ENCODE assay signal across 10 cellular contexts in the genomic region with DNA sequence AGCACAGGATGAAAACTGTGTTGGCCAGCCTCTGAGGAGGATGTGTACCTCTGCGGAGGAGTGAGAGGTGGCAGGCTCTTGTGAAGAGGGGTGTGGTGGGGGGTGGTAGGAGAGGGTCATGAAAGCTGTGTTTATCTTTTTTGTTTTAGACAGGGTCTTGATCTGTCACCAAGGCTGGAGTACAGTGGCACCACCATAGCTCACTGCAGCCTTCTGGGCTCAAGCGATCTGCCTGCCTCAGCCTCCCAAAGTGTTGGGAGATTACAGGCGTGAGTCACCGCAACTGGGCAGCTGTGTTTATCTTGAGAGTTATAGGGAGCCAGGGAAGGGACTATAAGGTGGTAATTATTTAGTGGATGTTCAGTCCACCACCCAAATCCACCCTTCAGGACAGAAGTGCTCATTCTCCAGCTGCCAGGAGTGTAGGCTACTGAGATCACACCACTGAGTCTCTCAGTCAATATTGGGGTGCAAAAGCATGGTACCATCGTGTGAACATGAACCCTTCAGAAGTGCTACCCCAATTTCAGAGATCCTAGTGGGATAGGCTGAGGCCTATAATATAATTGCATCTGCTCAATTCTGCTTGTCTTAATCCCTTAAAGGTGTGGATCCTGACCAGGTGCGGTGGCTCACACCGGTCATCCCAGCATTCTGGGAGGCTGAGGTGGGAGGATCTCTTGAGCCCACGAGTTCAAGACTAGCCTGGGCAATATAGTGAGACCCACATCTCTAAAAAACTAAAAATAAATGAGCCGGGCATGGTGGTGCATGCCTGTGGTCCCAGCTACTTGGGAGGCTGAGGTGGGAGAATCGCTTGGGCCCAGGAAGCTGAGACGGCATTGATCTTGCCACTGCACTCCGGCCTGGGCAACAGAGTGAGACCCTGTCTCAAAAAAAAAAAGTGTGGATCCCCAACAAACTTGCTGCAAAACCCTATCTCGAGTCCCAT. TPM values are rescaled to one million over a fixed set of nuclear protein-coding genes. Genes with fewer than 3 reads are reported as not detected.
A peak's percentile ranks its signal among the peaks of the same experiment; 100 is the strongest.
DNase-seq lines count a peak whose midpoint lies in the region; ATAC-seq and TF ChIP-seq lines count a peak whose summit lies in the region.
"Had no signal": no experiment of that assay in that cellular context is flagged by ENCODE, and none has a peak within 500 bp of the region (broad histone marks: within the 10 kb centered on the region; RNA-seq: fewer than 3 reads in every experiment).

No MANE protein-coding gene starts in this region.

- H3K4me3 ChIP-seq in AG04450 (ENCODE audit: low read depth, low read length), result no peak overlapping the region
- H3K4me3 ChIP-seq in tibial nerve, result no peak overlapping the region
- H3K4me3 ChIP-seq in aorta (ENCODE audit: low read length in 2 of 2), result no peak overlapping the region

- ATAC-seq in T-helper 17 cell (no peak), HG02623 (IDR thresholded peaks at IDR 0.05; ENCODE audit: unreplicated experiment) (no peak), aorta (ENCODE audit: low FRiP score) (no peak)

- no peak for TF ChIP-seq EP300 in tibial nerve (IDR thresholded peaks at IDR 0.05)

- TF ChIP-seq POLR2A in tibial nerve (IDR thresholded peaks at IDR 0.05), result no peak

- POLR2A ChIA-PET in AG04450 (lab: Yijun Ruan, JAX), result no interaction called here

- H3K27me3 Mint-ChIP-seq in Calu3 (ENCODE audit: unreplicated experiment), result peaks cover under 1% of the 10 kb centered on the region
- no peaks in the 10 kb centered on the region for H3K27me3 Mint-ChIP-seq in T-helper 17 cell
- peaks cover 3% of the 10 kb centered on the region; the same call in 1 of the 2 replicates for H3K27me3 Mint-ChIP-seq in HFFc6 (ENCODE audit: insufficient read depth)

- intact Hi-C loops in Calu3 (cut with micrococcal nuclease; ENCODE audit: unreplicated experiment), result no loop called here
- intact Hi-C loops in aorta (cut with DNase I), result loop anchor here in 1 of 2 donors (5.0 kb wide), 1 partner anchor 37 kb away; a partner anchor contains a TSS

- H3K36me3 Mint-ChIP-seq in Calu3 (ENCODE audit: insufficient read depth, unreplicated experiment) (peaks cover 45% of the 10 kb centered on the region), T-helper 17 cell (ENCODE audit: low read depth) (no peaks in the 10 kb centered on the region), HFFc6 (ENCODE audit: low read depth) (peaks cover 22% of the 10 kb centered on the region)

- H3K27ac ChIP-seq in AG04450 (ENCODE audit: low read depth, low read length) (no peak overlapping the region), tibial nerve (no peak overlapping the region), aorta (ENCODE audit: low read depth in 1 of 2, low read length in 2 of 2) (no peak overlapping the region)
- H3K27ac ChIP-seq: thyroid gland had no signal

- H3K4me1 ChIP-seq in tibial nerve, result peaks cover 0 to 41% (median 19%) of the 10 kb centered on the region in 4 donors
- no peaks in the 10 kb centered on the region for H3K4me1 ChIP-seq in aorta (ENCODE audit: control insufficient read depth in 1 of 2, insufficient read depth in 2 of 2, low read length in 2 of 2)

- DNase-seq in AG04450 (ENCODE audit: low read depth, low spot score) (peak; percentile 33), Calu3 (no peak), T-helper 17 cell (no peak), iris pigment epithelial cell (ENCODE audit: low read depth) (peak; percentile 62), HFFc6 (no peak), tibial nerve (ENCODE audit: low spot score in 2 of 2) (no peak), aorta (no peak)
- DNase-seq: NCI-H1436 treated with DMSO at 0.1 percent for 48 hours, thyroid gland had no signal

- peak overlapping the region; percentile 82 for H3K27ac Mint-ChIP-seq in Calu3 (ENCODE audit: unreplicated experiment)
- peak overlapping the region; percentile 81 for H3K27ac Mint-ChIP-seq in T-helper 17 cell
- H3K27ac Mint-ChIP-seq in HFFc6, result no peak overlapping the region

- TF ChIP-seq CTCF in AG04450 (IDR thresholded peaks at IDR 0.05; ENCODE audit: low read depth, low read length), result no peak
- TF ChIP-seq CTCF in Calu3 (IDR thresholded peaks at IDR 0.05; ENCODE audit: unreplicated experiment), result no peak
- no peak for TF ChIP-seq CTCF in HFFc6 (IDR thresholded peaks at IDR 0.05)
- TF ChIP-seq CTCF in tibial nerve (IDR thresholded peaks at IDR 0.05), result no peak

- H3K9me3 Mint-ChIP-seq in Calu3 (ENCODE audit: low read depth, unreplicated experiment) (no peaks in the 10 kb centered on the region), HFFc6 (no peaks in the 10 kb centered on the region)

- BruUV-seq in Calu3 (replicated peaks; lab: Mats Ljungman, UMichigan), result no TSS peak

- H3K9me3 ChIP-seq in AG04450 (ENCODE audit: control insufficient read depth, insufficient read depth, low read length), result no peaks in the 10 kb centered on the region; the same call in 1 of the 2 replicates
- peaks cover 3% of the 10 kb centered on the region for H3K9me3 ChIP-seq in T-helper 17 cell (ENCODE audit: control insufficient read depth, low read length, poor library complexity, severe bottlenecking)
- H3K9me3 ChIP-seq in tibial nerve, result no peaks in the 10 kb centered on the region
- H3K9me3 ChIP-seq in aorta (ENCODE audit: control insufficient read depth, low read length), result no peaks in the 10 kb centered on the region
- H3K9me3 ChIP-seq: thyroid gland had no signal

- H3K4me3 Mint-ChIP-seq in Calu3 (ENCODE audit: low read depth, unreplicated experiment) (peak overlapping the region; percentile 87), T-helper 17 cell (no peak overlapping the region), HFFc6 (no peak overlapping the region; the same call in 1 of the 2 replicates)

- WGBS in tibial nerve, 2 donors, result 82% methylated on average over 13 of the region's 13 CpGs
- 67 to 71% methylated on average over 13 of the region's 13 CpGs for WGBS in aorta, 2 donors

- H3K36me3 ChIP-seq in tibial nerve (peaks cover 2 to 19% (median 13%) of the 10 kb centered on the region in 3 donors), aorta (ENCODE audit: control insufficient read depth in 1 of 2, insufficient read depth in 2 of 2, low read length in 1 of 2) (peaks cover 0 to 3% of the 10 kb centered on the region in 2 donors)

- H3K27me3 ChIP-seq in AG04450 (ENCODE audit: control insufficient read depth, insufficient read depth, low read length) (no peaks in the 10 kb centered on the region), tibial nerve (no peaks in the 10 kb centered on the region), aorta (ENCODE audit: control insufficient read depth in 1 of 2, insufficient read depth in 2 of 2, low read length in 1 of 2) (no peaks in the 10 kb centered on the region)
- H3K27me3 ChIP-seq: thyroid gland had no signal

- CTCF ChIA-PET in AG04450 (lab: Charles Lee), result interaction anchor here (2.2 kb wide), 1 partner anchor 237 kb away, joined by 7 read pairs; no protein-coding TSS in a partner anchor
- CTCF ChIA-PET in Calu3 (lab: Charles Lee), result no interaction called here

- peaks cover 23% of the 10 kb centered on the region for H3K4me1 Mint-ChIP-seq in Calu3 (ENCODE audit: low read depth, unreplicated experiment)
- H3K4me1 Mint-ChIP-seq in T-helper 17 cell, result peaks cover 24% of the 10 kb centered on the region
- peaks cover 46% of the 10 kb centered on the region for H3K4me1 Mint-ChIP-seq in HFFc6 (ENCODE audit: low read depth)

RNA-seq across cellular contexts. Expression of a gene that starts 0.8 kb away (rescaled TPM):
- not detected in 2 replicates for polyA plus RNA-seq in AG04450 (2011; rRNA removed)
- not detected in 2 replicates for polyA minus RNA-seq in AG04450 (2011; rRNA and poly(A)+ RNA removed)
- total RNA-seq in Calu3 (2022), result 0.31 and 1.2 TPM in 2 replicates
- total RNA-seq in T-helper 17 cell, result not detected
- total RNA-seq in HFFc6 (2021; fragmentation: NEBNext Ultra II Directional; extraction: Animal tissue kit (Norgen Biotek cat#: 25700)), result under 1 TPM in 1 of 6 experiments, not detected in 5; 0.18 TPM
- 1 to 10 TPM in 3 of 4 donors, under 1 TPM in 1; 0.66 to 3.9 (median 2.6) TPM for total RNA-seq in tibial nerve
- 1 to 10 TPM; 1.3 to 4.4 TPM for total RNA-seq in aorta
- 1 to 10 TPM in 1 of 2 donors, under 1 TPM in 1; 0.51 to 1.8 TPM for polyA plus RNA-seq in aorta

RNA-seq across cellular contexts. Expression of a gene that starts 1.2 kb away (rescaled TPM):
- 50.0 and 57.9 TPM in 2 replicates for polyA plus RNA-seq in AG04450 (2011; rRNA removed)
- 62.3 and 85.7 TPM in 2 replicates for polyA minus RNA-seq in AG04450 (2011; rRNA and poly(A)+ RNA removed)
- total RNA-seq in Calu3 (2022), result 95.3 and 101 TPM in 2 replicates
- total RNA-seq in T-helper 17 cell, result 10 to 100 TPM; 64.6 to 75.1 TPM
- total RNA-seq in HFFc6 (2021; fragmentation: NEBNext Ultra II Directional; extraction: Animal tissue kit (Norgen Biotek cat#: 25700)), result 10 to 100 TPM; 52.9 to 64.7 (median 61.0) TPM
- total RNA-seq in tibial nerve, result 100 to 1,000 TPM in 2 of 4 donors, 10 to 100 TPM in 2; 60.1 to 119 (median 99.8) TPM
- 10 to 100 TPM; 54.2 to 58.1 TPM for total RNA-seq in aorta
- 10 to 100 TPM; 27.9 to 50.2 TPM for polyA plus RNA-seq in aorta

RNA-seq across cellular contexts. Expression of a gene that starts 7.0 kb away (rescaled TPM):
- polyA plus RNA-seq in AG04450 (2011; rRNA removed) (13.9 and 18.1 TPM in 2 replicates), aorta (10 to 100 TPM in 1 of 2 donors, 1 to 10 TPM in 1; 3.0 to 45.7 TPM)
- 21.2 and 30.8 TPM in 2 replicates for polyA minus RNA-seq in AG04450 (2011; rRNA and poly(A)+ RNA removed)
- total RNA-seq in Calu3 (2022) (33.1 and 36.5 TPM in 2 replicates), T-helper 17 cell (10 to 100 TPM; 16.0 to 19.7 TPM), tibial nerve (10 to 100 TPM; 13.6 to 42.9 (median 18.9) TPM), aorta (10 to 100 TPM; 18.1 to 33.8 TPM)
- 10 to 100 TPM in 5 of 6 experiments, 1 to 10 TPM in 1; 9.6 to 13.8 (median 11.6) TPM for total RNA-seq in HFFc6 (2021; fragmentation: NEBNext Ultra II Directional; extraction: Animal tissue kit (Norgen Biotek cat#: 25700))

RNA-seq across cellular contexts. Expression of a gene that starts 8.2 kb away (rescaled TPM):
- 0.57 and 0.74 TPM in 2 replicates for polyA plus RNA-seq in AG04450 (2011; rRNA removed)
- 0.48 and 0.64 TPM in 2 replicates for polyA minus RNA-seq in AG04450 (2011; rRNA and poly(A)+ RNA removed)
- 31.9 and 43.2 TPM in 2 replicates for total RNA-seq in Calu3 (2022)
- total RNA-seq in T-helper 17 cell, result 1 to 10 TPM; 2.4 TPM
- total RNA-seq in HFFc6 (2021; fragmentation: NEBNext Ultra II Directional; extraction: Animal tissue kit (Norgen Biotek cat#: 25700)), result 1 to 10 TPM in 3 of 6 experiments, under 1 TPM in 3; 0.79 to 1.3 (median 1.1) TPM
- 10 to 100 TPM in 1 of 4 donors, 1 to 10 TPM in 3; 2.4 to 14.4 (median 4.4) TPM for total RNA-seq in tibial nerve
- total RNA-seq in aorta, result 1 to 10 TPM in 1 of 2 donors, under 1 TPM in 1; 0.97 to 3.4 TPM
- 1 to 10 TPM; 5.8 to 7.4 TPM for polyA plus RNA-seq in aorta

RNA-seq across cellular contexts. Expression of a gene that starts 20.4 kb away (rescaled TPM):
- polyA plus RNA-seq in AG04450 (2011; rRNA removed) (8.2 and 10.7 TPM in 2 replicates), aorta (100 to 1,000 TPM in 1 of 2 donors, 10 to 100 TPM in 1; 67.5 to 122 TPM)
- polyA minus RNA-seq in AG04450 (2011; rRNA and poly(A)+ RNA removed), result 3.9 and 4.7 TPM in 2 replicates
- total RNA-seq in Calu3 (2022) (33.5 and 35.7 TPM in 2 replicates), T-helper 17 cell (1 to 10 TPM; 4.3 to 5.5 TPM), tibial nerve (10 to 100 TPM; 55.5 to 95.4 (median 76.6) TPM), aorta (10 to 100 TPM; 24.4 to 47.2 TPM)
- 10 to 100 TPM; 16.1 to 20.1 (median 17.7) TPM for total RNA-seq in HFFc6 (2021; fragmentation: NEBNext Ultra II Directional; extraction: Animal tissue kit (Norgen Biotek cat#: 25700))

Comparison
In these comparisons a context has a peak if more than half of its experiments do, and no peak if none do; other contexts are left out.
1. DNase-seq: peak in AG04450 (single experiment) and iris pigment epithelial cell (single experiment); none in Calu3 (single experiment), T-helper 17 cell (0 of 3), HFFc6 (single experiment), tibial nerve (0 of 2) and aorta (0 of 2).